In genomic region chr4:42282081-42282901, GRCh38 we compare ENCODE assay signal across 8 cellular contexts.
DNase-seq lines count a peak whose midpoint lies in the region; ATAC-seq and TF ChIP-seq lines count a peak whose summit lies in the region.

No MANE protein-coding gene starts in this region.

- intact Hi-C loops in adrenal gland (cut with DNase I), result loop anchor here (2.0 to 5.0 kb wide), 2 partner anchors 240 to 241 kb away; no protein-coding TSS in a partner anchor
- intact Hi-C loops in left ventricle myocardium inferior (cut with micrococcal nuclease), result loop anchor here (5.0 kb wide), 1 partner anchor 240 kb away; no protein-coding TSS in a partner anchor

- H3K27ac ChIP-seq in adrenal gland (no peak overlapping the region), left ventricle myocardium inferior (replicated peaks) (peak overlapping the region; percentile 43)

- H3K4me3 ChIP-seq in adrenal gland (no peak overlapping the region), left ventricle myocardium inferior (peak overlapping the region; percentile 32)

- peak; percentile 36 for DNase-seq in activated CD4-positive, alpha-beta T cell treated with anti-CD3 and anti-CD28 coated beads for 48 hours
- no peak for DNase-seq in activated CD4-positive, alpha-beta T cell treated with anti-CD3 and anti-CD28 coated beads for 1 hour
- DNase-seq in NCI-H524 treated with DMSO at 0.1 percent for 48 hours (lab: John Stamatoyannopoulos, UW) (peak; percentile 48), adrenal gland (peak; percentile 50 to 80 (median 57)), left ventricle myocardium inferior (peak; percentile 29), retina (peak; percentile 85)

- TF ChIP-seq CTCF in adrenal gland (IDR thresholded peaks at IDR 0.05) (peak; percentile 52 to 80 (median 68)), left ventricle myocardium inferior (IDR thresholded peaks at IDR 0.05; ENCODE audit: borderline replicate concordance) (peak; percentile 81)

- ATAC-seq in GM21367 (IDR thresholded peaks at IDR 0.05; ENCODE audit: unreplicated experiment) (peak; percentile 81), HG03520 (IDR thresholded peaks at IDR 0.05; ENCODE audit: unreplicated experiment) (peak; percentile 71)

- H3K9me3 ChIP-seq in adrenal gland (replicated peaks in 1 of 3), result no peaks in the 10 kb centered on the region
- no peaks in the 10 kb centered on the region for H3K9me3 ChIP-seq in left ventricle myocardium inferior (replicated peaks)

- H3K27me3 ChIP-seq in adrenal gland (no peaks in the 10 kb centered on the region), left ventricle myocardium inferior (ENCODE audit: low read depth) (no peaks in the 10 kb centered on the region)

- TF ChIP-seq POLR2A in adrenal gland (IDR thresholded peaks at IDR 0.05), result no peak

- WGBS in adrenal gland, 4 donors, result 15 to 21% (median 18%) methylated on average over 12 of the region's 12 CpGs

- peaks cover 0 to 7% of the 10 kb centered on the region in 2 donors for H3K4me1 ChIP-seq in adrenal gland (replicated peaks in 1 of 2)
- H3K4me1 ChIP-seq in left ventricle myocardium inferior, result peaks cover 12% of the 10 kb centered on the region

- no peaks in the 10 kb centered on the region for H3K36me3 ChIP-seq in adrenal gland (replicated peaks in 1 of 2)
- H3K36me3 ChIP-seq in left ventricle myocardium inferior, result no peaks in the 10 kb centered on the region
